16 cellular contexts compared by ENCODE assay signal in the genomic region with DNA sequence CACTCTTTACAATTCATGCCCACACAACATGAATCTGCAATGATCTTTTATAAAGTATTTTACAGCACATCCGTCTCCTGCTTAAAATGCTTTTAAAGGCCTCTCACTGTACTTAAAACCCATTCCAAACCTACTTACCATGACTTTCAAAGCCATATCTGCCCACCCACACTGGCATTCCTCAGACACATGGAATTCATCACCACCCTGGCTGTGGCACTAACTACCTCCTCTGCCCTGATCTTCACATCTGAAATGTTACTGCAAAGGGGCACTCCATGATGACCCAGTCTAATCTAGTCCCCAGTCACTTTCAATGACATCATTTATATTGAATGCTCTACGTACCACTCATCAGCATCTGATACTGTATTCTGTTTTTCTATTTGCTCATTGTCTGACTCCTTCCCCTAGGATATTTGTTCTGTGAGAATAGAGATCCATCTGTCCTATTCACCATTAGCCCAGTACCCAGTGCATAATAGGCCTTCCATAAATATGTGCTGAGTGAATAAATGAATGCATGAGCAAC.
DNase-seq lines count a peak whose midpoint lies in the region; FAIRE-seq and TF ChIP-seq lines count a peak whose summit lies in the region.
"Had no signal": no experiment of that assay in that cellular context is flagged by ENCODE, and none has a peak within 500 bp of the region (broad histone marks: within the 10 kb centered on the region; RNA-seq: fewer than 3 reads in every experiment).

No MANE protein-coding gene starts in this region.

- H3K27ac ChIP-seq in astrocyte (ENCODE audit: low read depth, low read length) (no peak overlapping the region), uterus (no peak overlapping the region)
- H3K27ac ChIP-seq: 22Rv1, C4-2B had no signal

- intact Hi-C loops in uterus (cut with DNase I; ENCODE audit: low total_unique reads): no loop called here

- H3K4me3 Mint-ChIP-seq in astrocyte (ENCODE audit: unreplicated experiment): no peak overlapping the region

- H2AFZ ChIP-seq in astrocyte (ENCODE audit: low read depth, low read length): peak overlapping the region; percentile 38

- no peaks in the 10 kb centered on the region for H3K27me3 ChIP-seq in astrocyte (ENCODE audit: insufficient read depth, low read length)
- H3K27me3 ChIP-seq in uterus: no peaks in the 10 kb centered on the region

- no peak overlapping the region for H3K27ac Mint-ChIP-seq in astrocyte (ENCODE audit: unreplicated experiment)

- no peaks in the 10 kb centered on the region for H3K79me2 ChIP-seq in astrocyte (ENCODE audit: insufficient read depth, low read length)

- no peak for FAIRE-seq in astrocyte (lab: Jason Lieb, UNC)
- FAIRE-seq: GM18507, K562 had no signal

- no peaks in the 10 kb centered on the region for H3K27me3 Mint-ChIP-seq in astrocyte (ENCODE audit: low read depth, unreplicated experiment)

- peaks cover 10% of the 10 kb centered on the region for H3K4me1 Mint-ChIP-seq in astrocyte (ENCODE audit: low read depth, unreplicated experiment)

- no peak overlapping the region for H3K4me3 ChIP-seq in astrocyte (ENCODE audit: insufficient read depth, low read depth, low read length)
- no peak overlapping the region for H3K4me3 ChIP-seq in uterus
- H3K4me3 ChIP-seq: K562 had no signal

- no peak overlapping the region for H3K9ac ChIP-seq in astrocyte (ENCODE audit: low read length)

- no peaks in the 10 kb centered on the region for H3K36me3 Mint-ChIP-seq in astrocyte (ENCODE audit: low read depth, unreplicated experiment)

- TF ChIP-seq POLR2A in uterus (IDR thresholded peaks at IDR 0.05): no peak

- H3K4me2 ChIP-seq in astrocyte (ENCODE audit: low read length): no peak overlapping the region

- TF ChIP-seq CTCF in astrocyte (IDR thresholded peaks at IDR 0.05; ENCODE audit: insufficient read depth, low read depth, low read length) (no peak), uterus (IDR thresholded peaks at IDR 0.05) (no peak)

- DNase-seq in DMS53 (lab: John Stamatoyannopoulos, UW): peak; percentile 13
- no peak for DNase-seq in DMS53 treated with DMSO at 0.1 percent for 48 hours (lab: John Stamatoyannopoulos, UW; ENCODE audit: unreplicated experiment)
- no peak for DNase-seq in astrocyte (ENCODE audit: low read depth)
- peak; percentile 23 for DNase-seq in kidney glomerular epithelial cell (lab: John Stamatoyannopoulos, UW)
- no peak for DNase-seq in HK-2 (ENCODE audit: unreplicated experiment)
- DNase-seq in effector CD4-positive, alpha-beta T cell: no peak
- no peak for DNase-seq in NCI-H187 (lab: John Stamatoyannopoulos, UW)
- DNase-seq in uterus: no peak
- DNase-seq: H7, NCI-H146, NCI-H774, Right ventricle myocardium superior had no signal

- no peaks in the 10 kb centered on the region for H3K9me3 Mint-ChIP-seq in astrocyte (ENCODE audit: unreplicated experiment)

- no peaks in the 10 kb centered on the region for H3K36me3 ChIP-seq in astrocyte (ENCODE audit: insufficient read depth, low read length)
- no peaks in the 10 kb centered on the region for H3K36me3 ChIP-seq in uterus

- no peaks in the 10 kb centered on the region for H4K20me1 ChIP-seq in astrocyte (ENCODE audit: insufficient read depth, low read length)

- H3K4me1 ChIP-seq in astrocyte (ENCODE audit: insufficient read depth, low read length): no peaks in the 10 kb centered on the region
- H3K4me1 ChIP-seq in uterus: no peaks in the 10 kb centered on the region

- no peaks in the 10 kb centered on the region for H3K9me3 ChIP-seq in astrocyte (ENCODE audit: insufficient read depth, low read depth, low read length)
- no peaks in the 10 kb centered on the region for H3K9me3 ChIP-seq in uterus

Comparison
In these comparisons a context has a peak if more than half of its experiments do, and no peak if none do; other contexts are left out.
1. DNase-seq: peak in DMS53 (single experiment) and kidney glomerular epithelial cell (single experiment); none in DMS53 treated with DMSO at 0.1 percent for 48 hours (single experiment), astrocyte (single experiment), HK-2 (single experiment), effector CD4-positive, alpha-beta T cell (single experiment), NCI-H187 (0 of 2) and uterus (0 of 2).